17 cellular contexts compared by ENCODE assay signal in genomic region chr1:214553142-214553710, GRCh38. TPM values are rescaled to one million over a fixed set of nuclear protein-coding genes. Genes with fewer than 3 reads are reported as not detected.
DNase-seq lines count a peak whose midpoint lies in the region; ATAC-seq and TF ChIP-seq lines count a peak whose summit lies in the region.
"Had no signal": no experiment of that assay in that cellular context is flagged by ENCODE, and none has a peak within 500 bp of the region (broad histone marks: within the 10 kb centered on the region; RNA-seq: fewer than 3 reads in every experiment).

No MANE protein-coding gene starts in this region.

- ATAC-seq in gastroesophageal sphincter, result no peak
- ATAC-seq in GM19397 (IDR thresholded peaks at IDR 0.05; ENCODE audit: unreplicated experiment), result no peak
- ATAC-seq in natural killer cell treated with Interleukin-12 subunit alpha and Interleukin-12 subunit beta and Interleukin-15 and Interleukin-18, amount 100 ng/mL, for 72 hours, result no peak
- ATAC-seq: activated CD8-positive, alpha-beta T cell treated with anti-CD3 and anti-CD28 coated beads, Interleukin-2, amount 10 ng/mL, durations not matched to agents 7 days and 5 days; left lobe of liver had no signal

- no peak overlapping the region for H3K4me3 ChIP-seq in SJSA1
- H3K4me3 ChIP-seq in gastroesophageal sphincter, result no peak overlapping the region
- no peak overlapping the region for H3K4me3 ChIP-seq in MG63

- DNase-seq in Calu3 (no peak), SJSA1 (ENCODE audit: low read depth in 1 of 2, low spot score in 2 of 2) (no peak), progenitor cell of endocrine pancreas (ENCODE audit: low spot score, unreplicated experiment) (no peak), MG63 (no peak)
- no peak for DNase-seq in stimulated activated CD4-positive, alpha-beta T cell treated with anti-CD3 and anti-CD28 coated beads, Interleukin-1b, Interleukin-23, amount 100 ng/mL, for 48 hours
- no peak for DNase-seq in natural killer cell treated with Interleukin-12 subunit alpha and Interleukin-12 subunit beta and Interleukin-15 and Interleukin-18, amount 100 ng/mL, for 72 hours (ENCODE audit: low spot score)
- DNase-seq: ACHN; activated CD8-positive, alpha-beta T cell treated with anti-CD3 and anti-CD28 coated beads, Interleukin-2, amount 10 ng/mL, durations not matched to agents 7 days and 5 days; CD4-positive, alpha-beta memory T cell; GM23248; right cardiac atrium; stimulated activated CD8-positive, alpha-beta memory T cell treated with anti-CD3 and anti-CD28 coated beads, Interleukin-4, amount 100 ng/mL, for 48 hours had no signal

- H3K27me3 Mint-ChIP-seq in Calu3 (ENCODE audit: unreplicated experiment), result no peaks in the 10 kb centered on the region
- no peaks in the 10 kb centered on the region for H3K27me3 Mint-ChIP-seq in progenitor cell of endocrine pancreas
- peaks cover 33 to 47% of the 10 kb centered on the region in 2 donors for H3K27me3 Mint-ChIP-seq in natural killer cell treated with Interleukin-12 subunit alpha and Interleukin-12 subunit beta and Interleukin-15 and Interleukin-18, amount 100 ng/mL, for 72 hours

- H3K4me1 ChIP-seq in SJSA1 (replicated peaks) (peaks cover 37% of the 10 kb centered on the region), gastroesophageal sphincter (peaks cover 0 to 32% (median 0%) of the 10 kb centered on the region in 3 donors)

- H3K4me1 Mint-ChIP-seq in Calu3 (ENCODE audit: low read depth, unreplicated experiment) (peaks cover 18% of the 10 kb centered on the region), progenitor cell of endocrine pancreas (ENCODE audit: low read depth) (peaks cover 23% of the 10 kb centered on the region)
- no peaks in the 10 kb centered on the region for H3K4me1 Mint-ChIP-seq in natural killer cell treated with Interleukin-12 subunit alpha and Interleukin-12 subunit beta and Interleukin-15 and Interleukin-18, amount 100 ng/mL, for 72 hours (ENCODE audit: low read depth in 2 of 2)

- WGBS in gastroesophageal sphincter (ENCODE audit: low coverage in 1 of 2), 2 donors, result 81 to 87% methylated on average over 4 to 5 of the region's 5 CpGs

- no peaks in the 10 kb centered on the region for H3K9me3 Mint-ChIP-seq in Calu3 (ENCODE audit: low read depth, unreplicated experiment)
- no peaks in the 10 kb centered on the region for H3K9me3 Mint-ChIP-seq in progenitor cell of endocrine pancreas (ENCODE audit: low read depth)
- H3K9me3 Mint-ChIP-seq in natural killer cell treated with Interleukin-12 subunit alpha and Interleukin-12 subunit beta and Interleukin-15 and Interleukin-18, amount 100 ng/mL, for 72 hours, result no peaks in the 10 kb centered on the region
- H3K9me3 Mint-ChIP-seq: CD4-positive, alpha-beta memory T cell; dendritic cell treated with granulocyte-macrophage colony-stimulating factor and Interleukin-4, amounts not matched to agents 40 ng/mL and 50 ng/mL, for 4 days had no signal

- H3K27ac ChIP-seq in SJSA1, result peak overlapping the region; percentile 99; the same call in 1 of the 2 replicates
- H3K27ac ChIP-seq in gastroesophageal sphincter, result peak overlapping the region; percentile 4 to 97 (median 93)

- no peaks in the 10 kb centered on the region for H3K27me3 ChIP-seq in SJSA1 (replicated peaks)
- H3K27me3 ChIP-seq in gastroesophageal sphincter, result no peaks in the 10 kb centered on the region
- H3K27me3 ChIP-seq in MG63, result no peaks in the 10 kb centered on the region

- H3K36me3 Mint-ChIP-seq in Calu3 (ENCODE audit: insufficient read depth, unreplicated experiment) (peaks cover 41% of the 10 kb centered on the region), progenitor cell of endocrine pancreas (ENCODE audit: insufficient read depth) (no peaks in the 10 kb centered on the region)
- H3K36me3 Mint-ChIP-seq in natural killer cell treated with Interleukin-12 subunit alpha and Interleukin-12 subunit beta and Interleukin-15 and Interleukin-18, amount 100 ng/mL, for 72 hours, result no peaks in the 10 kb centered on the region
- H3K36me3 Mint-ChIP-seq: CD4-positive, alpha-beta memory T cell had no signal

- no peak overlapping the region for H3K4me3 Mint-ChIP-seq in Calu3 (ENCODE audit: low read depth, unreplicated experiment)
- peak overlapping the region; percentile 35 for H3K4me3 Mint-ChIP-seq in progenitor cell of endocrine pancreas (ENCODE audit: low read depth)
- H3K4me3 Mint-ChIP-seq in natural killer cell treated with Interleukin-12 subunit alpha and Interleukin-12 subunit beta and Interleukin-15 and Interleukin-18, amount 100 ng/mL, for 72 hours, result no peak overlapping the region
- H3K4me3 Mint-ChIP-seq: activated CD8-positive, alpha-beta T cell treated with anti-CD3 and anti-CD28 coated beads, Interleukin-2, amount 10 ng/mL, durations not matched to agents 7 days and 5 days; dendritic cell treated with granulocyte-macrophage colony-stimulating factor and Interleukin-4, amounts not matched to agents 40 ng/mL and 50 ng/mL, for 4 days had no signal

- intact Hi-C loops in Calu3 (cut with micrococcal nuclease; ENCODE audit: unreplicated experiment), result no loop called here

- H3K27ac Mint-ChIP-seq in Calu3 (ENCODE audit: unreplicated experiment) (peak overlapping the region; percentile 20), progenitor cell of endocrine pancreas (peak overlapping the region; percentile 100)
- H3K27ac Mint-ChIP-seq in natural killer cell treated with Interleukin-12 subunit alpha and Interleukin-12 subunit beta and Interleukin-15 and Interleukin-18, amount 100 ng/mL, for 72 hours, result no peak overlapping the region
- H3K27ac Mint-ChIP-seq: activated CD8-positive, alpha-beta T cell treated with anti-CD3 and anti-CD28 coated beads, Interleukin-2, amount 10 ng/mL, durations not matched to agents 7 days and 5 days; CD4-positive, alpha-beta memory T cell; dendritic cell treated with granulocyte-macrophage colony-stimulating factor and Interleukin-4, amounts not matched to agents 40 ng/mL and 50 ng/mL, for 4 days had no signal

- H3K9me3 ChIP-seq in SJSA1 (replicated peaks) (no peaks in the 10 kb centered on the region), gastroesophageal sphincter (no peaks in the 10 kb centered on the region), MG63 (no peaks in the 10 kb centered on the region)

- no peak for TF ChIP-seq POLR2A in gastroesophageal sphincter (IDR thresholded peaks at IDR 0.05)

- no peak for TF ChIP-seq EP300 in gastroesophageal sphincter (IDR thresholded peaks at IDR 0.05)

- no TSS peak for BruUV-seq in Calu3 (replicated peaks; lab: Mats Ljungman, UMichigan)

- TF ChIP-seq CTCF in Calu3 (IDR thresholded peaks at IDR 0.05; ENCODE audit: unreplicated experiment) (no peak), gastroesophageal sphincter (IDR thresholded peaks at IDR 0.05) (no peak), progenitor cell of endocrine pancreas (IDR thresholded peaks at IDR 0.05; ENCODE audit: unreplicated experiment) (no peak)

- H3K36me3 ChIP-seq in SJSA1, result peaks cover 25% of the 10 kb centered on the region
- H3K36me3 ChIP-seq in gastroesophageal sphincter, result no peaks in the 10 kb centered on the region
- H3K36me3 ChIP-seq in MG63, result peaks cover 13% of the 10 kb centered on the region; the same call in 1 of the 2 replicates

- CTCF ChIA-PET in Calu3 (lab: Charles Lee), result interaction anchor here (0.8 to 1.5 kb wide), 2 partner anchors 13 to 28 kb away, joined by 3 to 5 read pairs; no protein-coding TSS in a partner anchor

RNA-seq across cellular contexts. Expression of gene PTPN14, which starts 1.8 kb away (rescaled TPM):
- total RNA-seq in Calu3 (2022) (72.4 and 77.4 TPM in 2 replicates), gastroesophageal sphincter (10 to 100 TPM; 38.9 to 96.8 (median 75.4) TPM), progenitor cell of endocrine pancreas (37.0 and 43.3 TPM in 2 replicates)
- 18.8 and 39.1 TPM in 2 replicates for total RNA-seq in SJSA1 (2014; rRNA removed; shearing (Covaris generic))
- 41.3 and 45.2 TPM in 2 replicates for total RNA-seq in MG63 (2014; rRNA removed; shearing (Covaris generic); ENCODE audit: low replicate concordance)
- total RNA-seq in natural killer cell treated with Interleukin-12 subunit alpha and Interleukin-12 subunit beta and Interleukin-15 and Interleukin-18, amount 100 ng/mL, for 72 hours, result under 1 TPM; 0.05 to 0.14 TPM
- total RNA-seq: OCI-LY7 had no signal

RNA-seq across cellular contexts. Expression of gene CENPF, which starts 49.8 kb away (rescaled TPM):
- total RNA-seq in Calu3 (2022), result 118 and 144 TPM in 2 replicates
- 182 and 192 TPM in 2 replicates for total RNA-seq in SJSA1 (2014; rRNA removed; shearing (Covaris generic))
- 10 to 100 TPM in 1 of 4 donors, under 1 TPM in 3; 0.31 to 18.4 (median 0.66) TPM for total RNA-seq in gastroesophageal sphincter
- 62.1 and 62.8 TPM in 2 replicates for total RNA-seq in progenitor cell of endocrine pancreas
- 43.0 and 64.5 TPM in 2 replicates for total RNA-seq in MG63 (2014; rRNA removed; shearing (Covaris generic); ENCODE audit: low replicate concordance)
- total RNA-seq in natural killer cell treated with Interleukin-12 subunit alpha and Interleukin-12 subunit beta and Interleukin-15 and Interleukin-18, amount 100 ng/mL, for 72 hours, result 10 to 100 TPM; 28.7 to 56.7 TPM

Comparison
In these comparisons a context has a peak if more than half of its experiments do, and no peak if none do; other contexts are left out.
1. H3K27ac Mint-ChIP-seq: peak in Calu3 (single experiment) and progenitor cell of endocrine pancreas (single experiment); none in natural killer cell treated with Interleukin-12 subunit alpha and Interleukin-12 subunit beta and Interleukin-15 and Interleukin-18, amount 100 ng/mL, for 72 hours (0 of 2).
2. RNA of gene PTPN14, which starts 1.8 kb away (total RNA-seq): 38.9 to 96.8 TPM in gastroesophageal sphincter, 72.4 to 77.4 TPM in Calu3, 41.3 to 45.2 TPM in MG63, 18.8 to 39.1 TPM in SJSA1 and 37.0 to 43.3 TPM in progenitor cell of endocrine pancreas; 0.05 to 0.14 TPM in natural killer cell treated with Interleukin-12 subunit alpha and Interleukin-12 subunit beta and Interleukin-15 and Interleukin-18, amount 100 ng/mL, for 72 hours; every median in the first group is over 10 times any median in the second.